Comparison of ENCODE assay signal across 8 cellular contexts in genomic region chr15:91049378-91050127, GRCh38. TPM values are rescaled to one million over a fixed set of nuclear protein-coding genes. Genes with fewer than 3 reads are reported as not detected.
DNase-seq lines count a peak whose midpoint lies in the region; ATAC-seq and TF ChIP-seq lines count a peak whose summit lies in the region.

No MANE protein-coding gene starts in this region.

- peak; percentile 66 to 73 for DNase-seq in AML-193 (lab: John Stamatoyannopoulos, UW)
- DNase-seq in NCI-H345 treated with DMSO at 0.1 percent for 48 hours (lab: John Stamatoyannopoulos, UW; ENCODE audit: unreplicated experiment), result peak; percentile 27
- peak; percentile 67 for DNase-seq in activated CD4-positive, alpha-beta T cell treated with anti-CD3 and anti-CD28 coated beads for 48 hours
- peak; percentile 63 for DNase-seq in endothelial cell (ENCODE audit: low spot score)
- peak in 2 of 3 donors; percentile 37 to 85 for DNase-seq in mucosa of descending colon
- peak; percentile 88 for DNase-seq in superior temporal gyrus (ENCODE audit: extremely low spot score)

- no peak overlapping the region for H3K4me3 ChIP-seq in mucosa of descending colon

- H3K27ac Mint-ChIP-seq in endothelial cell (ENCODE audit: unreplicated experiment), result no peak overlapping the region

- TF ChIP-seq CTCF in endothelial cell (IDR thresholded peaks at IDR 0.05; ENCODE audit: unreplicated experiment), result peak; percentile 20
- no peak for TF ChIP-seq CTCF in mucosa of descending colon (IDR thresholded peaks at IDR 0.05)

- peaks cover 8% of the 10 kb centered on the region for H3K4me1 Mint-ChIP-seq in endothelial cell (ENCODE audit: unreplicated experiment)

- H3K36me3 ChIP-seq in mucosa of descending colon (ENCODE audit: low read depth), result no peaks in the 10 kb centered on the region

- peak; percentile 85 for ATAC-seq in GM18868 (IDR thresholded peaks at IDR 0.05; ENCODE audit: unreplicated experiment)
- ATAC-seq in HG03342 (IDR thresholded peaks at IDR 0.05; ENCODE audit: unreplicated experiment), result peak; percentile 79
- peak; percentile 87 for ATAC-seq in mucosa of descending colon

- no peaks in the 10 kb centered on the region for H3K27me3 Mint-ChIP-seq in endothelial cell (ENCODE audit: unreplicated experiment)

- no peak overlapping the region for H3K4me3 Mint-ChIP-seq in endothelial cell (ENCODE audit: unreplicated experiment)

- H3K9me3 ChIP-seq in mucosa of descending colon, result no peaks in the 10 kb centered on the region

- H3K9me3 Mint-ChIP-seq in endothelial cell (ENCODE audit: unreplicated experiment), result no peaks in the 10 kb centered on the region

- peaks cover 5% of the 10 kb centered on the region for H3K4me1 ChIP-seq in mucosa of descending colon (ENCODE audit: low read depth)

- H3K36me3 Mint-ChIP-seq in endothelial cell (ENCODE audit: low read depth, unreplicated experiment), result no peaks in the 10 kb centered on the region

- intact Hi-C loops in mucosa of descending colon (cut with DNase I, micrococcal nuclease), result no loop called here

RNA-seq across cellular contexts. Expression of gene VPS33B, which starts 27.2 kb away (rescaled TPM):
- total RNA-seq in endothelial cell (ENCODE audit: unreplicated experiment), result 16.0 TPM
- 10 to 100 TPM; 13.4 to 22.7 (median 16.2) TPM for total RNA-seq in mucosa of descending colon

RNA-seq across cellular contexts. Expression of gene SV2B, which starts 50.5 kb away (rescaled TPM):
- 0.26 TPM for total RNA-seq in endothelial cell (ENCODE audit: unreplicated experiment)
- total RNA-seq in mucosa of descending colon, result 1 to 10 TPM in 1 of 3 donors, under 1 TPM in 2; 0.41 to 4.2 (median 0.80) TPM

RNA-seq across cellular contexts. Expression of gene PRC1, which starts 55.2 kb away (rescaled TPM):
- 19.5 TPM for total RNA-seq in endothelial cell (ENCODE audit: unreplicated experiment)
- total RNA-seq in mucosa of descending colon, result 10 to 100 TPM; 10.9 to 41.0 (median 12.3) TPM

Comparison
In these comparisons a context has a peak if more than half of its experiments do, and no peak if none do; other contexts are left out.
1. DNase-seq: peak in every context shown above with its lines; median percentile 88 in superior temporal gyrus; 70 in AML-193; 67 in activated CD4-positive, alpha-beta T cell treated with anti-CD3 and anti-CD28 coated beads for 48 hours; 63 in endothelial cell; 61 in mucosa of descending colon; 27 in NCI-H345 treated with DMSO at 0.1 percent for 48 hours.